Comparison of ENCODE assay signal across 12 cellular contexts in genomic region chr15:101698314-101698713, GRCh38. TPM values are rescaled to one million over a fixed set of nuclear protein-coding genes. Genes with fewer than 3 reads are reported as not detected.
DNase-seq lines count a peak whose midpoint lies in the region; ATAC-seq and TF ChIP-seq lines count a peak whose summit lies in the region.
"Had no signal": no experiment of that assay in that cellular context is flagged by ENCODE, and none has a peak within 500 bp of the region (broad histone marks: within the 10 kb centered on the region; RNA-seq: fewer than 3 reads in every experiment).

No MANE protein-coding gene starts in this region.

- H3K4me1 Mint-ChIP-seq in HFFc6 (ENCODE audit: low read depth): peaks cover 22% of the 10 kb centered on the region
- peaks cover 9% of the 10 kb centered on the region for H3K4me1 Mint-ChIP-seq in activated T-helper 17 cell treated with anti-CD3 and anti-CD28 coated beads, Interleukin-2, amount 50 U/mL, for 72 hours

- peak overlapping the region; percentile 69 for H3K27ac Mint-ChIP-seq in HFFc6
- no peak overlapping the region for H3K27ac Mint-ChIP-seq in activated T-helper 17 cell treated with anti-CD3 and anti-CD28 coated beads, Interleukin-2, amount 50 U/mL, for 72 hours

- peak; percentile 52 for ATAC-seq in activated T-helper 17 cell treated with anti-CD3 and anti-CD28 coated beads, Interleukin-2, amount 50 U/mL, for 72 hours (replicated peaks)

- no peaks in the 10 kb centered on the region for H3K9me3 Mint-ChIP-seq in HFFc6
- no peaks in the 10 kb centered on the region for H3K9me3 Mint-ChIP-seq in activated T-helper 17 cell treated with anti-CD3 and anti-CD28 coated beads, Interleukin-2, amount 50 U/mL, for 72 hours

- DNase-seq in EH (ENCODE audit: low read depth): peak; percentile 68
- peak; percentile 57 for DNase-seq in HFFc6
- DNase-seq in foreskin melanocyte: peak; percentile 74
- DNase-seq in NCI-H774 (lab: John Stamatoyannopoulos, UW): no peak
- DNase-seq in AG20443 (ENCODE audit: low spot score): no peak
- no peak for DNase-seq in DMS53 (lab: John Stamatoyannopoulos, UW)
- DNase-seq: NCI-H1048, NCI-H146, NCI-H2227 treated with DMSO at 0.1 percent for 48 hours, NCI-H526, OCI-M1 had no signal

- no peak for TF ChIP-seq CTCF in HFFc6 (IDR thresholded peaks at IDR 0.05)

- H3K4me3 Mint-ChIP-seq in HFFc6: no peak overlapping the region
- no peak overlapping the region for H3K4me3 Mint-ChIP-seq in activated T-helper 17 cell treated with anti-CD3 and anti-CD28 coated beads, Interleukin-2, amount 50 U/mL, for 72 hours

- H3K27me3 Mint-ChIP-seq in HFFc6 (ENCODE audit: insufficient read depth): no peaks in the 10 kb centered on the region; the same call in 1 of the 2 replicates
- H3K27me3 Mint-ChIP-seq in activated T-helper 17 cell treated with anti-CD3 and anti-CD28 coated beads, Interleukin-2, amount 50 U/mL, for 72 hours: no peaks in the 10 kb centered on the region

- H3K36me3 Mint-ChIP-seq in HFFc6 (ENCODE audit: low read depth): peaks cover 56% of the 10 kb centered on the region
- H3K36me3 Mint-ChIP-seq in activated T-helper 17 cell treated with anti-CD3 and anti-CD28 coated beads, Interleukin-2, amount 50 U/mL, for 72 hours (ENCODE audit: low read depth): peaks cover 95% of the 10 kb centered on the region

RNA-seq across cellular contexts. Expression of gene TARS3, which starts 26.0 kb away (rescaled TPM):
- total RNA-seq in HFFc6 (2021; fragmentation: NEBNext Ultra II Directional; extraction: Animal tissue kit (Norgen Biotek cat#: 25700)): 1 to 10 TPM; 6.7 to 9.1 (median 7.8) TPM
- total RNA-seq in activated T-helper 17 cell treated with anti-CD3 and anti-CD28 coated beads, Interleukin-2, amount 50 U/mL, for 72 hours: 10 to 100 TPM; 20.6 to 33.0 TPM

RNA-seq across cellular contexts. Expression of gene TM2D3, which starts 46.1 kb away (rescaled TPM):
- total RNA-seq in HFFc6 (2021; fragmentation: NEBNext Ultra II Directional; extraction: Animal tissue kit (Norgen Biotek cat#: 25700)): 10 to 100 TPM; 31.4 to 35.9 (median 32.5) TPM
- 10 to 100 TPM; 42.6 to 45.6 TPM for total RNA-seq in activated T-helper 17 cell treated with anti-CD3 and anti-CD28 coated beads, Interleukin-2, amount 50 U/mL, for 72 hours

Comparison
In these comparisons a context has a peak if more than half of its experiments do, and no peak if none do; other contexts are left out.
1. DNase-seq: peak in EH (single experiment), HFFc6 (single experiment) and foreskin melanocyte (single experiment); none in NCI-H774 (single experiment), AG20443 (single experiment) and DMS53 (single experiment).